ENCODE assay signal across 12 cellular contexts in the genomic region with DNA sequence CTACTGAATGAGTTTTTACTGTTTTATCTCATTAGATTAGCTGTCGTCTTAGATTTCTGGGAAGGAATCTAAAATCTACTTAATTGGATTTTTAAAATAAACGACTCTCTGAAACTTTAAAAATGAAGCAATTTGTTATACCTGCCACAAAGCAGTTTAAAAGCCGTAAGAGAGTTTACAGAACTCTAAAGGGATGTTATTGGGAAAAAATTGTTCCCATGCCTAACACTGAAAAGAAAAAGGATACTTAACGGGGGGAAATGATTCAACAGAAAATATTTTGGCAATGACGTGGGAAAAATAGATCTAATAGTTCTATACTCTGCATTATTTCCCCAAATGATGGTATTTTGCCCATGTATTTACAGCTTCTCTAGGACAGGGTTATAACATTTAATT. TPM values are rescaled to one million over a fixed set of nuclear protein-coding genes. Genes with fewer than 3 reads are reported as not detected.
DNase-seq lines count a peak whose midpoint lies in the region; ATAC-seq and TF ChIP-seq lines count a peak whose summit lies in the region.
"Had no signal": no experiment of that assay in that cellular context is flagged by ENCODE, and none has a peak within 500 bp of the region (broad histone marks: within the 10 kb centered on the region; RNA-seq: fewer than 3 reads in every experiment).

No MANE protein-coding gene starts in this region.

- intact Hi-C loops in left ventricle myocardium inferior (cut with micrococcal nuclease): no loop called here
- intact Hi-C loops in Right ventricle myocardium inferior (cut with DNase I): no loop called here
- intact Hi-C loops in left colon (cut with DNase I, micrococcal nuclease): no loop called here

- H3K27me3 ChIP-seq in left ventricle myocardium inferior (ENCODE audit: low read depth) (no peaks in the 10 kb centered on the region), mucosa of rectum (ENCODE audit: control insufficient read depth in 2 of 2, insufficient read depth in 2 of 2, low read length in 2 of 2) (no peaks in the 10 kb centered on the region), upper lobe of left lung (no peaks in the 10 kb centered on the region)

- H3K36me3 ChIP-seq in left ventricle myocardium inferior: no peaks in the 10 kb centered on the region
- no peaks in the 10 kb centered on the region for H3K36me3 ChIP-seq in mucosa of rectum (ENCODE audit: control insufficient read depth in 2 of 2, insufficient read depth in 2 of 2, low read length in 2 of 2)
- no peaks in the 10 kb centered on the region for H3K36me3 ChIP-seq in upper lobe of left lung
- H3K36me3 ChIP-seq: prostate gland had no signal

- peaks cover 100% of the 10 kb centered on the region for H3K4me1 ChIP-seq in left ventricle myocardium inferior
- peaks cover 57 to 60% of the 10 kb centered on the region in 2 donors for H3K4me1 ChIP-seq in mucosa of rectum (ENCODE audit: control insufficient read depth in 2 of 2, insufficient read depth in 2 of 2, low read length in 2 of 2)
- peaks cover 51 to 76% (median 67%) of the 10 kb centered on the region in 4 donors for H3K4me1 ChIP-seq in upper lobe of left lung

- peak overlapping the region in 1 of 2 donors; percentile 14 for H3K9ac ChIP-seq in mucosa of rectum (ENCODE audit: low read depth in 1 of 2, low read length in 2 of 2)

- DNase-seq in left ventricle myocardium inferior: no peak
- no peak for DNase-seq in Right ventricle myocardium inferior (ENCODE audit: missing footprints)
- DNase-seq in caudate nucleus (lab: John Stamatoyannopoulos, UW): no peak
- no peak for DNase-seq in upper lobe of left lung
- DNase-seq in left colon: no peak
- no peak for DNase-seq in Ammon's horn (ENCODE audit: low spot score)
- DNase-seq: activated CD8-positive, alpha-beta T cell treated with anti-CD3 and anti-CD28 coated beads, Interleukin-2, amount 10 ng/mL, durations not matched to agents 7 days and 5 days; NCI-H1048; stimulated activated CD8-positive, alpha-beta memory T cell treated with anti-CD3 and anti-CD28 coated beads, Interleukin-4, amount 100 ng/mL, for 48 hours had no signal

- H3K9me3 ChIP-seq in left ventricle myocardium inferior (replicated peaks) (no peaks in the 10 kb centered on the region), mucosa of rectum (ENCODE audit: control insufficient read depth in 2 of 2, low read length in 2 of 2) (no peaks in the 10 kb centered on the region), upper lobe of left lung (no peaks in the 10 kb centered on the region)
- H3K9me3 ChIP-seq: prostate gland had no signal

- WGBS in upper lobe of left lung, 2 donors: 19 to 36% methylated on average over 5 of the region's 5 CpGs

- no peak for TF ChIP-seq EP300 in upper lobe of left lung (IDR thresholded peaks at IDR 0.05)

- no peak for TF ChIP-seq POLR2A in upper lobe of left lung (IDR thresholded peaks at IDR 0.05)

- ATAC-seq in Right ventricle myocardium inferior: no peak
- ATAC-seq in upper lobe of left lung (ENCODE audit: low FRiP score in 2 of 2): no peak
- no peak for ATAC-seq in left colon
- no peak for ATAC-seq in GM19455 (IDR thresholded peaks at IDR 0.05; ENCODE audit: unreplicated experiment)
- ATAC-seq: activated CD8-positive, alpha-beta T cell treated with anti-CD3 and anti-CD28 coated beads, Interleukin-2, amount 10 ng/mL, durations not matched to agents 7 days and 5 days had no signal

- H3K27ac ChIP-seq in left ventricle myocardium inferior (replicated peaks) (peak overlapping the region; percentile 88), caudate nucleus (ENCODE audit: low read depth, low read length) (peak overlapping the region; percentile 60), mucosa of rectum (ENCODE audit: low read depth in 2 of 2, low read length in 2 of 2) (peak overlapping the region; percentile 35 to 59), upper lobe of left lung (peak overlapping the region; percentile 16 to 68 (median 58))

- H3K4me3 ChIP-seq in left ventricle myocardium inferior: peak overlapping the region; percentile 42
- no peak overlapping the region for H3K4me3 ChIP-seq in mucosa of rectum (ENCODE audit: low read length in 2 of 2)
- H3K4me3 ChIP-seq in upper lobe of left lung: no peak overlapping the region
- H3K4me3 ChIP-seq: prostate gland had no signal

- no peak for TF ChIP-seq CTCF in left ventricle myocardium inferior (IDR thresholded peaks at IDR 0.05; ENCODE audit: borderline replicate concordance)
- no peak for TF ChIP-seq CTCF in upper lobe of left lung (IDR thresholded peaks at IDR 0.05)

RNA-seq across cellular contexts. Expression of a gene that starts 27.0 kb away (rescaled TPM):
- 53.7 TPM for total RNA-seq in left ventricle myocardium inferior
- 58.1 TPM for total RNA-seq in Right ventricle myocardium inferior
- total RNA-seq in upper lobe of left lung: 10 to 100 TPM; 45.1 to 86.6 (median 54.6) TPM
- total RNA-seq in left colon: 100 to 1,000 TPM; 107 to 129 TPM
